In the genomic region with DNA sequence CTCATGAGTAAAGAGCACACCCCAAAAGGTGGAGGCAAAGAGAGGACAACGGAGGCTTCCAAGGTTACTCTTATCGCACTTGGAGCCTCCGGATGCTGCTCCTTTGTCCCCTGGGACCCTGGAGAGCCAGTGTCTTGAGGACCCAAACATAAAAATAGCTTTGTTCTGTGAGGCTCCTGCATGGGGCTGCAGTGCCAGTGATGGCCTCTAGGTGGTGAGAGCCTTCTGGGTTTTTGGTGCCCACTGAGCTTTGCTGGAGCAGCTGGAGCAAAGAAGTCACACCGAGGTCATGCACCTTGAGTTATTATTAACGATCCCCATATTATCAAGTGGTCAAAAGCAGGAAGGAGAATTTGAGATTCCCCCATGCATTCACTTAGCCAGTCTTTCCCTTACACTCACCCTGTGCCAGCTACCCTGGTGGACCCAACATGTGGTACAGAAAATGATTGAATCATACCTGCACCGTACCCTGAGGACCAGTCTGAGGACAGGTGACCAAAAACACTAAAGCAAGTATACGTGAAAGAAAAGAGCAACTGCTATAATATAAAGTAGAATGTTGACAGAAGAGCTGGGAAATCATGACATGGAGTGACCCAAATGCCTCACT, we compare ENCODE assay signal across 8 cellular contexts. TPM values are rescaled to one million over a fixed set of nuclear protein-coding genes. Genes with fewer than 3 reads are reported as not detected.
DNase-seq lines count a peak whose midpoint lies in the region; ATAC-seq, FAIRE-seq and TF ChIP-seq lines count a peak whose summit lies in the region.

No MANE protein-coding gene starts in this region.

- no peak for TF ChIP-seq POLR2A in tibial nerve (IDR thresholded peaks at IDR 0.05)

- FAIRE-seq in bronchial epithelial cell (lab: Jason Lieb, UNC) = peak; percentile 64

- H3K9me3 ChIP-seq in DOHH2 (ENCODE audit: control insufficient read depth, insufficient read depth, low read length) = no peaks in the 10 kb centered on the region; the same call in 1 of the 2 replicates
- peaks cover 6% of the 10 kb centered on the region for H3K9me3 ChIP-seq in SJCRH30 (replicated peaks)
- H3K9me3 ChIP-seq in mucosa of descending colon = peaks cover 23% of the 10 kb centered on the region
- peaks cover 0 to 55% (median 7%) of the 10 kb centered on the region in 4 donors for H3K9me3 ChIP-seq in tibial nerve

- no peaks in the 10 kb centered on the region for H3K79me2 ChIP-seq in DOHH2 (ENCODE audit: control insufficient read depth, low read length)

- no peaks in the 10 kb centered on the region for H3F3A ChIP-seq in DOHH2 (ENCODE audit: control insufficient read depth, insufficient read depth)

- no peak for TF ChIP-seq EP300 in tibial nerve (IDR thresholded peaks at IDR 0.05)

- no peak overlapping the region for H3K27ac ChIP-seq in DOHH2 (ENCODE audit: low read depth, low read length)
- H3K27ac ChIP-seq in SJCRH30 = no peak overlapping the region
- no peak overlapping the region for H3K27ac ChIP-seq in tibial nerve

- no peaks in the 10 kb centered on the region for H3K4me1 ChIP-seq in DOHH2 (ENCODE audit: control insufficient read depth, low read length)
- H3K4me1 ChIP-seq in SJCRH30 = no peaks in the 10 kb centered on the region
- H3K4me1 ChIP-seq in mucosa of descending colon (ENCODE audit: low read depth) = no peaks in the 10 kb centered on the region
- no peaks in the 10 kb centered on the region for H3K4me1 ChIP-seq in tibial nerve

- no peak for ATAC-seq in mucosa of descending colon
- no peak for ATAC-seq in HG03175 (IDR thresholded peaks at IDR 0.05; ENCODE audit: unreplicated experiment)

- no peaks in the 10 kb centered on the region for H3K27me3 ChIP-seq in DOHH2 (ENCODE audit: control insufficient read depth, low read length)
- H3K27me3 ChIP-seq in SJCRH30 = no peaks in the 10 kb centered on the region
- no peaks in the 10 kb centered on the region for H3K27me3 ChIP-seq in bronchial epithelial cell (ENCODE audit: control insufficient read depth, insufficient read depth, low read length)
- no peaks in the 10 kb centered on the region for H3K27me3 ChIP-seq in tibial nerve

- intact Hi-C loops in mucosa of descending colon (cut with DNase I, micrococcal nuclease) = no loop called here

- H3K4me3 ChIP-seq in DOHH2 (ENCODE audit: low read length) (no peak overlapping the region), SJCRH30 (no peak overlapping the region), bronchial epithelial cell (ENCODE audit: low read depth, low read length) (no peak overlapping the region), mucosa of descending colon (no peak overlapping the region), tibial nerve (no peak overlapping the region)

- H3K36me3 ChIP-seq in DOHH2 (ENCODE audit: control insufficient read depth, low read length) (no peaks in the 10 kb centered on the region), SJCRH30 (peaks cover 4% of the 10 kb centered on the region), bronchial epithelial cell (ENCODE audit: control insufficient read depth, insufficient read depth, low read length) (no peaks in the 10 kb centered on the region), mucosa of descending colon (ENCODE audit: low read depth) (no peaks in the 10 kb centered on the region), tibial nerve (peaks cover 0 to 8% (median 0%) of the 10 kb centered on the region in 3 donors)

- DNase-seq in SJCRH30 (peak; percentile 30 to 54), bronchial epithelial cell (ENCODE audit: low read depth) (no peak), mucosa of descending colon (peak in 2 of 3 donors; percentile 29 to 35), tibial nerve (ENCODE audit: low spot score in 2 of 2) (no peak), ecto neural progenitor cell (ENCODE audit: low spot score) (no peak), NOMO-1 (lab: John Stamatoyannopoulos, UW; ENCODE audit: unreplicated experiment in 2 of 2) (no peak)

- WGBS in tibial nerve, 2 donors = 51 to 54% methylated on average over 7 of the region's 7 CpGs

- H3K4me2 ChIP-seq in DOHH2 (ENCODE audit: low read length) = no peak overlapping the region

- TF ChIP-seq CTCF in DOHH2 (IDR thresholded peaks at IDR 0.05; ENCODE audit: low read depth, low read length, poor library complexity, severe bottlenecking) = peak; percentile 96
- TF ChIP-seq CTCF in bronchial epithelial cell (IDR thresholded peaks at IDR 0.05; ENCODE audit: insufficient read depth, low read length, severe bottlenecking) = peak; percentile 50
- TF ChIP-seq CTCF in mucosa of descending colon (IDR thresholded peaks at IDR 0.05) = peak; percentile 65
- TF ChIP-seq CTCF in tibial nerve (IDR thresholded peaks at IDR 0.05) = peak; percentile 31 to 70 (median 66)

- no peaks in the 10 kb centered on the region for H4K20me1 ChIP-seq in DOHH2 (ENCODE audit: control insufficient read depth, insufficient read depth, low read depth, low read length)

- no peaks in the 10 kb centered on the region for H3K9me2 ChIP-seq in DOHH2 (replicated peaks; ENCODE audit: control insufficient read depth, low read length)

RNA-seq across cellular contexts. Expression of gene ZNF682, which starts 41.5 kb away (rescaled TPM):
- 9.5 and 11.7 TPM in 2 replicates for total RNA-seq in SJCRH30 (2014; rRNA removed; shearing (Covaris generic))
- total RNA-seq in bronchial epithelial cell (2.9 and 4.9 TPM in 2 replicates), mucosa of descending colon (1 to 10 TPM; 3.6 to 5.9 (median 4.7) TPM), tibial nerve (10 to 100 TPM in 2 of 4 donors, 1 to 10 TPM in 2; 1.5 to 14.1 (median 11.3) TPM)

Comparison
In these comparisons a context has a peak if more than half of its experiments do, and no peak if none do; other contexts are left out.
1. DNase-seq: peak in SJCRH30 (2 of 2) and mucosa of descending colon (2 of 3); none in bronchial epithelial cell (single experiment), tibial nerve (0 of 2), ecto neural progenitor cell (single experiment) and NOMO-1 (0 of 2).
2. Peak in every context shown above with its lines, with median percentiles within 50 percentile points of each other: CTCF ChIP-seq.